8 cellular contexts compared by ENCODE assay signal in the genomic region with DNA sequence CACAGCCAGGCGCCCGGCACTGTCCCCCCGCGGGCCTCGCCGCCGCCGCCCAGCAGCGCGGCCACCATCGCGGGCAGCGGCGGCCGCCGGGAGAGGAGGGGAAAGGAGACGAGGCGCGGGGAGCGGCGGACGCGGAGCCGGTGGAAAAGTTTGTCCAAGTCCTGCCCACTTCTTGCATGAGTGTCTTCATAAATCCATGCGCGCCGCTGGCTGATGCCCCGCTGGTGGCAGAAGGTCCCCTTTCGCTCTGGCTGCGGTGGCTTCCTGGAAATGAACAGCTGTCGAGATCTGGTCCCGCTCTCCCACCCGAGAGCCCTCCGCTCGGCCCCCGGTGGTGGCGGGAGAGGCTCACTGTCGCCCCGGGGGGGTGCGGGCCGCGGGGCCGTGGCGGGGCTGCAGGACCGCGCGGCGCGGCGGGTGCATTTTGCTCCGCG. TPM values are rescaled to one million over a fixed set of nuclear protein-coding genes. Genes with fewer than 3 reads are reported as not detected.
DNase-seq lines count a peak whose midpoint lies in the region; ATAC-seq and TF ChIP-seq lines count a peak whose summit lies in the region.

No MANE protein-coding gene starts in this region.

- no peaks in the 10 kb centered on the region for H3K36me3 Mint-ChIP-seq in activated naive CD4-positive, alpha-beta T cell treated with anti-CD3 and anti-CD28 coated beads for 36 hours (ENCODE audit: low read depth)
- no peaks in the 10 kb centered on the region for H3K36me3 Mint-ChIP-seq in IgD-negative memory B cell
- H3K36me3 Mint-ChIP-seq in activated CD8-positive, alpha-beta memory T cell treated with anti-CD3 and anti-CD28 coated beads, Interleukin-2, amount 10 ng/mL, durations not matched to agents 7 days and 5 days = peaks cover 2% of the 10 kb centered on the region

- H3K4me1 Mint-ChIP-seq in activated naive CD4-positive, alpha-beta T cell treated with anti-CD3 and anti-CD28 coated beads for 36 hours (ENCODE audit: low read depth) = peaks cover 2% of the 10 kb centered on the region
- H3K4me1 Mint-ChIP-seq in IgD-negative memory B cell = peaks cover 5 to 12% (median 9%) of the 10 kb centered on the region in 3 donors
- H3K4me1 Mint-ChIP-seq in activated CD8-positive, alpha-beta memory T cell treated with anti-CD3 and anti-CD28 coated beads, Interleukin-2, amount 10 ng/mL, durations not matched to agents 7 days and 5 days = peaks cover 19% of the 10 kb centered on the region

- peak; percentile 39 for DNase-seq in activated naive CD4-positive, alpha-beta T cell treated with anti-CD3 and anti-CD28 coated beads for 36 hours
- no peak for DNase-seq in activated naive CD4-positive, alpha-beta T cell treated with Interleukin-2 at 50 U/mL for 16 hours
- peak; percentile 53 for DNase-seq in activated CD8-positive, alpha-beta memory T cell treated with anti-CD3 and anti-CD28 coated beads, Interleukin-2, amount 10 ng/mL, durations not matched to agents 7 days and 5 days
- DNase-seq in fibroblast of mammary gland (ENCODE audit: low read depth) = peak; percentile 50
- DNase-seq in AML-193 (lab: John Stamatoyannopoulos, UW) = no peak

- CTCF ChIA-PET in activated naive CD4-positive, alpha-beta T cell treated with anti-CD3 and anti-CD28 coated beads for 36 hours (lab: Charles Lee) = interaction anchor here (0.5 to 1.2 kb wide), 2 partner anchors 11 to 745 kb away, joined by 4 to 7 read pairs; no protein-coding TSS in a partner anchor
- CTCF ChIA-PET in activated CD8-positive, alpha-beta memory T cell treated with anti-CD3 and anti-CD28 coated beads, Interleukin-2, amount 10 ng/mL, durations not matched to agents 7 days and 5 days (lab: Charles Lee) = interaction anchor here (1.9 kb wide), 1 partner anchor 14 kb away, joined by 6 read pairs; no protein-coding TSS in a partner anchor

- H3K9me3 ChIP-seq in neuron (ENCODE audit: low read length) = no peaks in the 10 kb centered on the region

- H3K4me3 Mint-ChIP-seq in activated naive CD4-positive, alpha-beta T cell treated with anti-CD3 and anti-CD28 coated beads for 36 hours = peak overlapping the region; percentile 68
- H3K4me3 Mint-ChIP-seq in IgD-negative memory B cell = peak overlapping the region; percentile 78 to 85 (median 84)
- H3K4me3 Mint-ChIP-seq in activated CD8-positive, alpha-beta memory T cell treated with anti-CD3 and anti-CD28 coated beads, Interleukin-2, amount 10 ng/mL, durations not matched to agents 7 days and 5 days = peak overlapping the region; percentile 64

- H2AFZ ChIP-seq in neuron (ENCODE audit: low read depth, low read length) = peak overlapping the region; percentile 72

- no peak overlapping the region for H3K27ac Mint-ChIP-seq in activated naive CD4-positive, alpha-beta T cell treated with anti-CD3 and anti-CD28 coated beads for 36 hours
- no peak overlapping the region for H3K27ac Mint-ChIP-seq in IgD-negative memory B cell
- H3K27ac Mint-ChIP-seq in activated CD8-positive, alpha-beta memory T cell treated with anti-CD3 and anti-CD28 coated beads, Interleukin-2, amount 10 ng/mL, durations not matched to agents 7 days and 5 days = no peak overlapping the region

- intact Hi-C loops in activated naive CD4-positive, alpha-beta T cell treated with anti-CD3 and anti-CD28 coated beads for 36 hours (cut with micrococcal nuclease) = loop anchor here (2.0 to 10.0 kb wide), 10 partner anchors 176 to 1441 kb away; a partner anchor contains a TSS

- H3K4me3 ChIP-seq in fibroblast of mammary gland (ENCODE audit: control insufficient read depth, low read depth, low read length) = peak overlapping the region; percentile 87
- peak overlapping the region; percentile 56 for H3K4me3 ChIP-seq in neuron (ENCODE audit: low read length)

- no peak for TF ChIP-seq CTCF in fibroblast of mammary gland (conservative IDR thresholded peaks at IDR 0.05; ENCODE audit: control insufficient read depth, insufficient read depth, low read depth, low read length)

- no peaks in the 10 kb centered on the region for H3K9me3 Mint-ChIP-seq in activated naive CD4-positive, alpha-beta T cell treated with anti-CD3 and anti-CD28 coated beads for 36 hours
- no peaks in the 10 kb centered on the region for H3K9me3 Mint-ChIP-seq in IgD-negative memory B cell
- no peaks in the 10 kb centered on the region for H3K9me3 Mint-ChIP-seq in activated CD8-positive, alpha-beta memory T cell treated with anti-CD3 and anti-CD28 coated beads, Interleukin-2, amount 10 ng/mL, durations not matched to agents 7 days and 5 days (ENCODE audit: low read depth)

- no peak for ATAC-seq in activated CD8-positive, alpha-beta memory T cell treated with anti-CD3 and anti-CD28 coated beads, Interleukin-2, amount 10 ng/mL, durations not matched to agents 7 days and 5 days
- no peak for ATAC-seq in HG03139 (IDR thresholded peaks at IDR 0.05; ENCODE audit: unreplicated experiment)

- peaks cover 35% of the 10 kb centered on the region for H3K4me1 ChIP-seq in neuron (ENCODE audit: insufficient read depth, low read length)

- peaks cover 26% of the 10 kb centered on the region for H3K27me3 Mint-ChIP-seq in activated naive CD4-positive, alpha-beta T cell treated with anti-CD3 and anti-CD28 coated beads for 36 hours (ENCODE audit: low read depth)
- H3K27me3 Mint-ChIP-seq in IgD-negative memory B cell = peaks cover 17% of the 10 kb centered on the region
- peaks cover 45% of the 10 kb centered on the region for H3K27me3 Mint-ChIP-seq in activated CD8-positive, alpha-beta memory T cell treated with anti-CD3 and anti-CD28 coated beads, Interleukin-2, amount 10 ng/mL, durations not matched to agents 7 days and 5 days

- H3K36me3 ChIP-seq in neuron (ENCODE audit: insufficient read depth, low read length) = no peaks in the 10 kb centered on the region

- H3K27me3 ChIP-seq in neuron (ENCODE audit: insufficient read depth, low read length) = peaks cover 4% of the 10 kb centered on the region

RNA-seq across cellular contexts. Expression of a gene that starts 0.6 kb away (rescaled TPM):
- total RNA-seq in activated naive CD4-positive, alpha-beta T cell treated with anti-CD3 and anti-CD28 coated beads for 36 hours = under 1 TPM; 0.15 to 0.24 TPM
- polyA plus RNA-seq in IgD-negative memory B cell = 0.26 TPM
- total RNA-seq in activated CD8-positive, alpha-beta memory T cell treated with anti-CD3 and anti-CD28 coated beads, Interleukin-2, amount 10 ng/mL, durations not matched to agents 7 days and 5 days = under 1 TPM; 0.07 to 0.12 TPM

Comparison
In these comparisons a context has a peak if more than half of its experiments do, and no peak if none do; other contexts are left out.
1. DNase-seq: peak in activated naive CD4-positive, alpha-beta T cell treated with anti-CD3 and anti-CD28 coated beads for 36 hours (single experiment), activated CD8-positive, alpha-beta memory T cell treated with anti-CD3 and anti-CD28 coated beads, Interleukin-2, amount 10 ng/mL, durations not matched to agents 7 days and 5 days (single experiment) and fibroblast of mammary gland (single experiment); none in activated naive CD4-positive, alpha-beta T cell treated with Interleukin-2 at 50 U/mL for 16 hours (single experiment) and AML-193 (0 of 2).
2. Peak in every context shown above with its lines, with median percentiles within 50 percentile points of each other: H3K4me3 Mint-ChIP-seq.